In the genomic region with DNA sequence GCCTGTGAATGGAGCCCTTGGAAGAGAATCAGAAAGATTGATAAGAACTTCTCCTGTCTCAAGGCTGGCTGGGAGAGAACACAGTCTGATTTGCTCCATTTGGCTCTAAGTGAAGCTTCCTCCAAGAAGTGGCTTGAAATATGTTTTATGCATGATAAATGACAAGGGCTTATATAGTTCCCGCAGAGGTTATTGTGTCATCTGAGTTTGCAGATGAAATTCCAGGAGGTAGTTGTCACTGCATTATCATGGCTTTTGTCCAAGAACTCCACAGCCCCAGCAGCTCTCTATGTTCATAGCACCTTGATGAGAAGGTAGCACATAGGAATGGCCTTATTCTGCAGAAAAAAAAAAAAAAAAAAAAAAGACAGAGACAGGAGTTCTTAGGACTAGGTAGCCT, we compare ENCODE assay signal across 12 cellular contexts.
DNase-seq lines count a peak whose midpoint lies in the region; ATAC-seq, FAIRE-seq and TF ChIP-seq lines count a peak whose summit lies in the region.
"Had no signal": no experiment of that assay in that cellular context is flagged by ENCODE, and none has a peak within 500 bp of the region (broad histone marks: within the 10 kb centered on the region; RNA-seq: fewer than 3 reads in every experiment).

No MANE protein-coding gene starts in this region.

- TF ChIP-seq CTCF in liver (IDR thresholded peaks at IDR 0.05; ENCODE audit: low read depth, low read length, missing input control) (no peak), HepG2 (CRISPR knock-in tag; IDR thresholded peaks at IDR 0.05) (no peak), keratinocyte (optimal IDR thresholded peaks at IDR 0.05 in 1 of 3, IDR thresholded peaks at IDR 0.05 in 1 of 3, conservative IDR thresholded peaks at IDR 0.05 in 1 of 3; ENCODE audit: extremely low read depth in 1 of 3, insufficient read depth in 2 of 3, low read length in 3 of 3) (no peak), progenitor cell of endocrine pancreas (IDR thresholded peaks at IDR 0.05; ENCODE audit: unreplicated experiment) (no peak)

- H2AFZ ChIP-seq in HepG2 (ENCODE audit: low read length) (no peak overlapping the region), keratinocyte (ENCODE audit: control insufficient read depth, low read length) (no peak overlapping the region)

- H3K27me3 ChIP-seq in liver (ENCODE audit: control insufficient read depth in 4 of 4, insufficient read depth in 4 of 4, low read length in 3 of 4): no peaks in the 10 kb centered on the region
- no peaks in the 10 kb centered on the region for H3K27me3 ChIP-seq in HepG2 (ENCODE audit: control insufficient read depth in 1 of 2, insufficient read depth in 2 of 2, low read length in 2 of 2)
- no peaks in the 10 kb centered on the region for H3K27me3 ChIP-seq in adipocyte (replicated peaks; ENCODE audit: control insufficient read depth, insufficient read depth, low read length)
- no peaks in the 10 kb centered on the region for H3K27me3 ChIP-seq in keratinocyte (ENCODE audit: control insufficient read depth, extremely low read depth, insufficient read depth, low read length)

- in situ Hi-C loops in HepG2 (cut with HindIII; ENCODE audit: extremely low pct_ligation_motif_present, low pct_unique_long_range_greater_than_20kb): no loop called here

- H3K79me2 ChIP-seq in HepG2 (ENCODE audit: insufficient read depth, low read length): no peaks in the 10 kb centered on the region
- no peaks in the 10 kb centered on the region for H3K79me2 ChIP-seq in keratinocyte (ENCODE audit: control insufficient read depth, insufficient read depth, low read length)

- H3K36me3 Mint-ChIP-seq in progenitor cell of endocrine pancreas (ENCODE audit: insufficient read depth): no peaks in the 10 kb centered on the region
- no peaks in the 10 kb centered on the region for H3K36me3 Mint-ChIP-seq in activated naive CD4-positive, alpha-beta T cell treated with anti-CD3 and anti-CD28 coated beads for 36 hours (ENCODE audit: low read depth)

- FAIRE-seq in HepG2 (lab: Jason Lieb, UNC) (no peak), keratinocyte (lab: Jason Lieb, UNC) (peak; percentile 70)

- H3K4me1 ChIP-seq in liver (ENCODE audit: control insufficient read depth in 4 of 4, insufficient read depth in 4 of 4, low read length in 3 of 4) (peaks cover 0 to 10% (median 6%) of the 10 kb centered on the region in 4 donors), HepG2 (ENCODE audit: insufficient read depth, low read length) (no peaks in the 10 kb centered on the region), adipocyte (ENCODE audit: control insufficient read depth, insufficient read depth, low read length) (peaks cover 33% of the 10 kb centered on the region), keratinocyte (ENCODE audit: control insufficient read depth, extremely low read depth, insufficient read depth, low read length) (peaks cover 8% of the 10 kb centered on the region)

- DNase-seq in HepG2 (ENCODE audit: low spot score) (no peak), adipocyte (ENCODE audit: low read depth) (peak; percentile 55), keratinocyte (ENCODE audit: low read depth, low spot score) (peak; percentile 57), progenitor cell of endocrine pancreas (ENCODE audit: low spot score, unreplicated experiment) (no peak)
- no peak for DNase-seq in activated naive CD4-positive, alpha-beta T cell treated with anti-CD3 and anti-CD28 coated beads for 36 hours
- DNase-seq: NCI-H1930, Right ventricle myocardium superior had no signal

- TF ChIP-seq RAD21 in liver (IDR thresholded peaks at IDR 0.05) (no peak), HepG2 (CRISPR knock-in tag; IDR thresholded peaks at IDR 0.05) (no peak)

- H4K20me1 ChIP-seq in HepG2 (ENCODE audit: insufficient read depth, low read length): no peaks in the 10 kb centered on the region
- no peaks in the 10 kb centered on the region for H4K20me1 ChIP-seq in keratinocyte (ENCODE audit: control insufficient read depth, extremely low read depth, insufficient read depth, low read length)

- ATAC-seq in HepG2: no peak
- no peak for ATAC-seq in GM19467 (IDR thresholded peaks at IDR 0.05; ENCODE audit: unreplicated experiment)
- no peak for ATAC-seq in GM18861 (IDR thresholded peaks at IDR 0.05; ENCODE audit: unreplicated experiment)

- no peak overlapping the region for H3K4me3 ChIP-seq in liver (ENCODE audit: low read depth in 1 of 3, low read length in 3 of 3)
- no peak overlapping the region for H3K4me3 ChIP-seq in HepG2 (replicated peaks in 1 of 3; ENCODE audit: insufficient read depth in 1 of 3, low read depth in 2 of 3, low read length in 3 of 3)
- H3K4me3 ChIP-seq in adipocyte (ENCODE audit: low read length): no peak overlapping the region
- no peak overlapping the region for H3K4me3 ChIP-seq in keratinocyte (ENCODE audit: control insufficient read depth in 2 of 3, extremely low read depth in 1 of 3, insufficient read depth in 2 of 3, low read depth in 1 of 3, low read length in 3 of 3)

- H3K4me3 Mint-ChIP-seq in progenitor cell of endocrine pancreas (ENCODE audit: low read depth): no peak overlapping the region
- no peak overlapping the region for H3K4me3 Mint-ChIP-seq in activated naive CD4-positive, alpha-beta T cell treated with anti-CD3 and anti-CD28 coated beads for 36 hours

- WGBS in liver: 30% methylated on average over 1 of the region's 1 CpG
- WGBS in HepG2 (ENCODE audit: low lambda C conversion rate): 0% methylated on average over 1 of the region's 1 CpG

- peaks cover 15% of the 10 kb centered on the region for H3K4me1 Mint-ChIP-seq in progenitor cell of endocrine pancreas (ENCODE audit: low read depth)
- peaks cover 15% of the 10 kb centered on the region for H3K4me1 Mint-ChIP-seq in activated naive CD4-positive, alpha-beta T cell treated with anti-CD3 and anti-CD28 coated beads for 36 hours (ENCODE audit: low read depth)

- no peak overlapping the region for H3K4me2 ChIP-seq in HepG2 (ENCODE audit: low read depth, low read length)
- no peak overlapping the region for H3K4me2 ChIP-seq in keratinocyte (ENCODE audit: control insufficient read depth, extremely low read depth, insufficient read depth, low read depth, low read length)

- H3K27me3 Mint-ChIP-seq in progenitor cell of endocrine pancreas: no peaks in the 10 kb centered on the region
- no peaks in the 10 kb centered on the region for H3K27me3 Mint-ChIP-seq in activated naive CD4-positive, alpha-beta T cell treated with anti-CD3 and anti-CD28 coated beads for 36 hours (ENCODE audit: low read depth)

- no peak for TF ChIP-seq POLR2A in HepG2 (IDR thresholded peaks at IDR 0.05; ENCODE audit: insufficient read depth in 1 of 2, low read depth in 2 of 2, low read length in 2 of 2)

- H3K9me3 Mint-ChIP-seq in progenitor cell of endocrine pancreas (ENCODE audit: low read depth): no peaks in the 10 kb centered on the region
- H3K9me3 Mint-ChIP-seq in activated naive CD4-positive, alpha-beta T cell treated with anti-CD3 and anti-CD28 coated beads for 36 hours: no peaks in the 10 kb centered on the region
- H3K9me3 Mint-ChIP-seq: activated T-helper 2 cell treated with anti-CD3 and anti-CD28 coated beads, Interferon-gamma antibody, Interleukin-2, Interleukin-4, amounts not matched to agents 10 μg/mL and 5 μg/mL and 100 μg/mL, durations not matched to agents 14 hours and 24 hours and 36 hours had no signal

- no peak overlapping the region for H3K27ac Mint-ChIP-seq in progenitor cell of endocrine pancreas
- no peak overlapping the region for H3K27ac Mint-ChIP-seq in activated naive CD4-positive, alpha-beta T cell treated with anti-CD3 and anti-CD28 coated beads for 36 hours
- H3K27ac Mint-ChIP-seq: activated T-helper 2 cell treated with anti-CD3 and anti-CD28 coated beads, Interferon-gamma antibody, Interleukin-2, Interleukin-4, amounts not matched to agents 10 μg/mL and 5 μg/mL and 100 μg/mL, durations not matched to agents 14 hours and 24 hours and 36 hours had no signal

- H3K9ac ChIP-seq in liver (ENCODE audit: low read depth in 1 of 2, low read length in 2 of 2): no peak overlapping the region
- no peak overlapping the region for H3K9ac ChIP-seq in HepG2 (ENCODE audit: insufficient read depth, low read depth, low read length)
- H3K9ac ChIP-seq in adipocyte (ENCODE audit: low read length): no peak overlapping the region
- no peak overlapping the region for H3K9ac ChIP-seq in keratinocyte (ENCODE audit: control insufficient read depth, extremely low read depth, insufficient read depth, low read length)

- intact Hi-C loops in HepG2 (cut with micrococcal nuclease; ENCODE audit: unreplicated experiment): no loop called here
- intact Hi-C loops in activated naive CD4-positive, alpha-beta T cell treated with anti-CD3 and anti-CD28 coated beads for 36 hours (cut with micrococcal nuclease): no loop called here

- H3K9me3 ChIP-seq in liver (ENCODE audit: control insufficient read depth in 4 of 4, low read length in 3 of 4): no peaks in the 10 kb centered on the region
- no peaks in the 10 kb centered on the region for H3K9me3 ChIP-seq in HepG2 (ENCODE audit: low read length)
- H3K9me3 ChIP-seq in adipocyte (ENCODE audit: control insufficient read depth, low read length): peaks cover 2% of the 10 kb centered on the region
- H3K9me3 ChIP-seq in keratinocyte (ENCODE audit: control insufficient read depth, low read depth, low read length): no peaks in the 10 kb centered on the region

- dilution Hi-C loops in keratinocyte (cut with MboI; ENCODE audit: extremely low pct_ligation_motif_present, low sequenced_read_pairs): no loop called here

- no peak for TF ChIP-seq EP300 in HepG2 (IDR thresholded peaks at IDR 0.05; ENCODE audit: low read depth in 2 of 2, low read length in 2 of 2)
- no peak for TF ChIP-seq EP300 in HepG2 (CRISPR knock-in tag; IDR thresholded peaks at IDR 0.05; ENCODE audit: borderline replicate concordance)

- POLR2A ChIA-PET in HepG2 (lab: Yijun Ruan, JAX): no interaction called here

- CTCF ChIA-PET in HepG2 (lab: Yijun Ruan, JAX; ENCODE audit: low intra/inter-chr PET ratio, low total read pairs): no interaction called here
- CTCF ChIA-PET in activated naive CD4-positive, alpha-beta T cell treated with anti-CD3 and anti-CD28 coated beads for 36 hours (lab: Charles Lee): no interaction called here

- no peaks in the 10 kb centered on the region for H3K36me3 ChIP-seq in liver (ENCODE audit: control insufficient read depth in 4 of 4, insufficient read depth in 3 of 4, low read depth in 1 of 4, low read length in 3 of 4)
- H3K36me3 ChIP-seq in HepG2 (replicated peaks in 1 of 2; ENCODE audit: control insufficient read depth in 1 of 2, insufficient read depth in 2 of 2, low read length in 2 of 2): no peaks in the 10 kb centered on the region
- no peaks in the 10 kb centered on the region for H3K36me3 ChIP-seq in adipocyte (ENCODE audit: control insufficient read depth, insufficient read depth, low read length, severe bottlenecking)
- H3K36me3 ChIP-seq in keratinocyte (ENCODE audit: control insufficient read depth in 2 of 2, extremely low read depth in 1 of 2, insufficient read depth in 2 of 2, low read length in 2 of 2): no peaks in the 10 kb centered on the region

- H3K27ac ChIP-seq in liver (ENCODE audit: low read depth in 1 of 2, low read length in 2 of 2): no peak overlapping the region
- H3K27ac ChIP-seq in HepG2 (ENCODE audit: extremely low read length, insufficient read depth, low read length): no peak overlapping the region
- no peak overlapping the region for H3K27ac ChIP-seq in keratinocyte (ENCODE audit: control insufficient read depth, insufficient read depth, low read length)
- H3K27ac ChIP-seq: VCaP had no signal

- BruUV-seq in HepG2 (replicated peaks; lab: Mats Ljungman, UMichigan): no TSS peak

- H3K9me1 ChIP-seq in keratinocyte (ENCODE audit: control insufficient read depth, extremely low read depth, insufficient read depth, low read length): no peaks in the 10 kb centered on the region

Comparison
In these comparisons a context has a peak if more than half of its experiments do, and no peak if none do; other contexts are left out.
1. DNase-seq: peak in adipocyte (single experiment) and keratinocyte (single experiment); none in HepG2 (single experiment), progenitor cell of endocrine pancreas (single experiment) and activated naive CD4-positive, alpha-beta T cell treated with anti-CD3 and anti-CD28 coated beads for 36 hours (single experiment).